Comparison of ENCODE assay signal across 8 cellular contexts in the genomic region with DNA sequence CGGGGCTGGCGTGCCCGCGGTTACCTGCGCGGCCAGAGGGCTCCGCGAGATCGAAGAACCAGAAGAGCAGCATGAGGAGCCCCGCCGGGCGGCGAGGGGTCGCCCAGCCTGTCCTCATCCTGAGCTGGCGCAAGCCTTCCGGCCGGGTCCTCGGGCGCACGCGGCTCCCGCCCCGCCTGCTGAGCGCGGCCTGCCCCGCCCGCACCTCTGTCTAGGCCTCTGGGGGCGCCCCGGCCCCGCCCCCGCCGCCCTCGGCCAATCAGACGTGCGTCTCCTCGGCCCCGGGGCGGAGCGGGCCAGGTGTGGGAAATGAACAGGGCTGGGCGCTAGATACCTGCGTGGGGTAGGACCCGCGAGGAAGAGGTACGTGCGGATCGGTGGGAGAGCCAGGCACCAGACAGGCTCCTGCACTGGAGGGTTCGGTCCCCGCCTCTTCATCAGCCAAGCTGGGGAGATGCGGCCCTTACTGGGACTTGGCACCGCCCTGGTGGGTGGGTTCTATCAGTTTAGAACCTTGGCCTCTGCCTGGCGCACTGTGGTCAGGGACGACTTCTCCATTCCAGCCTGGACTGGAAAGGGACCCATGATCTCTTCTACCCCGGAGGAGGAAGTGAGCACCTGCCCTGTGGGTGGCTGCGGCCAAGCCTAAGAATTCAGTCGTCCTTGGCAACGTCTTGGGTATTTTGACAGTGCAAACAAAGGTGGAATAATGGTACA. TPM values are rescaled to one million over a fixed set of nuclear protein-coding genes. Genes with fewer than 3 reads are reported as not detected.
A peak's percentile ranks its signal among the peaks of the same experiment; 100 is the strongest.
DNase-seq lines count a peak whose midpoint lies in the region; ATAC-seq and TF ChIP-seq lines count a peak whose summit lies in the region.

Gene LY75, minus strand, starts transcription at position 192 of the 717 bp plus-strand sequence.

- H3K27me3 Mint-ChIP-seq in activated naive CD8-positive, alpha-beta T cell, result no peaks in the 10 kb centered on the region

- no peaks in the 10 kb centered on the region for H3K9me3 ChIP-seq in skeletal muscle tissue (ENCODE audit: control insufficient read depth in 3 of 3, low read length in 3 of 3)

- ATAC-seq in HG03095 (IDR thresholded peaks at IDR 0.05; ENCODE audit: unreplicated experiment) (peak; percentile 81), SK-N-SH treated with all-trans-retinoic acid at 6 μM for 48 hours (no peak)

- H3K9me3 Mint-ChIP-seq in activated naive CD8-positive, alpha-beta T cell (ENCODE audit: low read depth), result no peaks in the 10 kb centered on the region

- peaks cover 8 to 14% (median 9%) of the 10 kb centered on the region in 3 donors for H3K27me3 ChIP-seq in skeletal muscle tissue (ENCODE audit: control insufficient read depth in 3 of 3, insufficient read depth in 3 of 3, low read length in 3 of 3)

- H3K4me1 Mint-ChIP-seq in activated naive CD8-positive, alpha-beta T cell (ENCODE audit: low read depth), result peaks cover 51% of the 10 kb centered on the region

- H3K4me3 Mint-ChIP-seq in activated naive CD8-positive, alpha-beta T cell, result peak within 1 kb of the TSS; percentile 98

- H3K4me1 ChIP-seq in skeletal muscle tissue (ENCODE audit: control insufficient read depth in 3 of 3, insufficient read depth in 3 of 3, low read length in 3 of 3), result peaks cover 8 to 18% (median 11%) of the 10 kb centered on the region in 3 donors

- H3K27ac ChIP-seq in skeletal muscle tissue (ENCODE audit: low read depth, low read length), result no peak within 1 kb of the TSS

- H3K36me3 Mint-ChIP-seq in activated naive CD8-positive, alpha-beta T cell, result peaks cover 5% of the 10 kb centered on the region

- H3K27ac Mint-ChIP-seq in activated naive CD8-positive, alpha-beta T cell, result peak within 1 kb of the TSS; percentile 97

- H3K4me3 ChIP-seq in skeletal muscle tissue (ENCODE audit: low read length in 3 of 3), result peak within 1 kb of the TSS; percentile 78 to 84 (median 82)

- peak; percentile 21 for DNase-seq in NCI-H2171 treated with DMSO at 0.1 percent for 48 hours (lab: John Stamatoyannopoulos, UW)
- no peak for DNase-seq in NCI-H2171 (lab: John Stamatoyannopoulos, UW)
- DNase-seq in SIG-M5 treated with dmso at 0.1 percent for 504 hours (lab: John Stamatoyannopoulos, UW; ENCODE audit: unreplicated experiment), result peak; percentile 93
- peak; percentile 57 for DNase-seq in iPS DF 19.7 (ENCODE audit: low read depth, low spot score)

- H3K36me3 ChIP-seq in skeletal muscle tissue (ENCODE audit: control insufficient read depth in 3 of 3, insufficient read depth in 3 of 3, low read length in 3 of 3), result no peaks in the 10 kb centered on the region

- H3K9ac ChIP-seq in skeletal muscle tissue (ENCODE audit: low read depth in 1 of 3, low read length in 3 of 3), result peak within 1 kb of the TSS in 2 of 3 donors; percentile 59 to 63

TF ChIP-seq in SK-N-SH treated with all-trans-retinoic acid at 6 μM for 48 hours, 23 proteins besides CTCF, POLR2A, EP300 and RAD21:
- TF ChIP-seq, protein P1, sequence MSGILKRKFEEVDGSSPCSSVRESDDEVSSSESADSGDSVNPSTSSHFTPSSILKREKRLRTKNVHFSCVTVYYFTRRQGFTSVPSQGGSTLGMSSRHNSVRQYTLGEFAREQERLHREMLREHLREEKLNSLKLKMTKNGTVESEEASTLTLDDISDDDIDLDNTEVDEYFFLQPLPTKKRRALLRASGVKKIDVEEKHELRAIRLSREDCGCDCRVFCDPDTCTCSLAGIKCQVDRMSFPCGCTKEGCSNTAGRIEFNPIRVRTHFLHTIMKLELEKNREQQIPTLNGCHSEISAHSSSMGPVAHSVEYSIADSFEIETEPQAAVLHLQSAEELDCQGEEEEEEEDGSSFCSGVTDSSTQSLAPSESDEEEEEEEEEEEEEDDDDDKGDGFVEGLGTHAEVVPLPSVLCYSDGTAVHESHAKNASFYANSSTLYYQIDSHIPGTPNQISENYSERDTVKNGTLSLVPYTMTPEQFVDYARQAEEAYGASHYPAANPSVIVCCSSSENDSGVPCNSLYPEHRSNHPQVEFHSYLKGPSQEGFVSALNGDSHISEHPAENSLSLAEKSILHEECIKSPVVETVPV (CRISPR knock-in tag; IDR thresholded peaks at IDR 0.05), result no peak
- no peak for TF ChIP-seq TOX (CRISPR knock-in tag; IDR thresholded peaks at IDR 0.05; ENCODE audit: borderline replicate concordance)
- no peak for TF ChIP-seq TSHZ2 (CRISPR knock-in tag; IDR thresholded peaks at IDR 0.05)
- TF ChIP-seq RARB (CRISPR knock-in tag; IDR thresholded peaks at IDR 0.05), result no peak
- TF ChIP-seq ZFP30 (CRISPR knock-in tag; IDR thresholded peaks at IDR 0.05), result no peak
- no peak for TF ChIP-seq PPARA (CRISPR knock-in tag; IDR thresholded peaks at IDR 0.05; ENCODE audit: borderline replicate concordance)
- no peak for TF ChIP-seq ZNF70 (CRISPR knock-in tag; IDR thresholded peaks at IDR 0.05)
- no peak for TF ChIP-seq CSDC2 (CRISPR knock-in tag; IDR thresholded peaks at IDR 0.05)
- TF ChIP-seq, protein P2, sequence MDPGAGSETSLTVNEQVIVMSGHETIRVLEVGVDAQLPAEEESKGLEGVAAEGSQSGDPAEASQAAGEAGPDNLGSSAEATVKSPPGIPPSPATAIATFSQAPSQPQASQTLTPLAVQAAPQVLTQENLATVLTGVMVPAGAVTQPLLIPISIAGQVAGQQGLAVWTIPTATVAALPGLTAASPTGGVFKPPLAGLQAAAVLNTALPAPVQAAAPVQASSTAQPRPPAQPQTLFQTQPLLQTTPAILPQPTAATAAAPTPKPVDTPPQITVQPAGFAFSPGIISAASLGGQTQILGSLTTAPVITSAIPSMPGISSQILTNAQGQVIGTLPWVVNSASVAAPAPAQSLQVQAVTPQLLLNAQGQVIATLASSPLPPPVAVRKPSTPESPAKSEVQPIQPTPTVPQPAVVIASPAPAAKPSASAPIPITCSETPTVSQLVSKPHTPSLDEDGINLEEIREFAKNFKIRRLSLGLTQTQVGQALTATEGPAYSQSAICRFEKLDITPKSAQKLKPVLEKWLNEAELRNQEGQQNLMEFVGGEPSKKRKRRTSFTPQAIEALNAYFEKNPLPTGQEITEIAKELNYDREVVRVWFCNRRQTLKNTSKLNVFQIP (CRISPR knock-in tag; IDR thresholded peaks at IDR 0.05; ENCODE audit: borderline replicate concordance, low read depth), result no peak
- no peak for TF ChIP-seq ZFP3 (CRISPR knock-in tag; IDR thresholded peaks at IDR 0.05)
- TF ChIP-seq SNAI2 (CRISPR knock-in tag; IDR thresholded peaks at IDR 0.05), result no peak
- TF ChIP-seq ZC3H10 (CRISPR knock-in tag; IDR thresholded peaks at IDR 0.05), result no peak
- TF ChIP-seq, protein P3, sequence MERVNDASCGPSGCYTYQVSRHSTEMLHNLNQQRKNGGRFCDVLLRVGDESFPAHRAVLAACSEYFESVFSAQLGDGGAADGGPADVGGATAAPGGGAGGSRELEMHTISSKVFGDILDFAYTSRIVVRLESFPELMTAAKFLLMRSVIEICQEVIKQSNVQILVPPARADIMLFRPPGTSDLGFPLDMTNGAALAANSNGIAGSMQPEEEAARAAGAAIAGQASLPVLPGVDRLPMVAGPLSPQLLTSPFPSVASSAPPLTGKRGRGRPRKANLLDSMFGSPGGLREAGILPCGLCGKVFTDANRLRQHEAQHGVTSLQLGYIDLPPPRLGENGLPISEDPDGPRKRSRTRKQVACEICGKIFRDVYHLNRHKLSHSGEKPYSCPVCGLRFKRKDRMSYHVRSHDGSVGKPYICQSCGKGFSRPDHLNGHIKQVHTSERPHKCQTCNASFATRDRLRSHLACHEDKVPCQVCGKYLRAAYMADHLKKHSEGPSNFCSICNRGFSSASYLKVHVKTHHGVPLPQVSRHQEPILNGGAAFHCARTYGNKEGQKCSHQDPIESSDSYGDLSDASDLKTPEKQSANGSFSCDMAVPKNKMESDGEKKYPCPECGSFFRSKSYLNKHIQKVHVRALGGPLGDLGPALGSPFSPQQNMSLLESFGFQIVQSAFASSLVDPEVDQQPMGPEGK (CRISPR knock-in tag; IDR thresholded peaks at IDR 0.05; ENCODE audit: borderline replicate concordance), result no peak
- TF ChIP-seq ZNF8 (CRISPR knock-in tag; IDR thresholded peaks at IDR 0.05), result no peak
- TF ChIP-seq BACH2 (CRISPR knock-in tag; IDR thresholded peaks at IDR 0.05; ENCODE audit: borderline replicate concordance), result no peak
- TF ChIP-seq ZNF565 (CRISPR knock-in tag; conservative IDR thresholded peaks at IDR 0.05; ENCODE audit: low read depth), result no peak
- TF ChIP-seq GLIS3 (CRISPR knock-in tag; IDR thresholded peaks at IDR 0.05), result no peak

RNA-seq across cellular contexts. Expression of gene LY75, which starts in this region (rescaled TPM):
- total RNA-seq in skeletal muscle tissue, result 1.0 TPM
